Comparison of ENCODE assay signal across 2 cellular contexts in genomic region chr20:43800186-43800585, GRCh38.
TF ChIP-seq lines count a peak whose summit lies in the region.

No MANE protein-coding gene starts in this region.

TF ChIP-seq in GM12891, 5 proteins besides CTCF, POLR2A, EP300 and RAD21:
- no peak for TF ChIP-seq POLR2AphosphoS5 (IDR thresholded peaks at IDR 0.05; ENCODE audit: low read depth, low read length)
- TF ChIP-seq SPI1 (IDR thresholded peaks at IDR 0.05; ENCODE audit: low read depth, low read length): no peak
- no peak for TF ChIP-seq PAX5 (IDR thresholded peaks at IDR 0.05; ENCODE audit: insufficient read depth, low read length, severe bottlenecking)
- no peak for TF ChIP-seq TAF1 (IDR thresholded peaks at IDR 0.05; ENCODE audit: low read depth, low read length)
- TF ChIP-seq POU2F2 (IDR thresholded peaks at IDR 0.05; ENCODE audit: low read depth, low read length): no peak

TF ChIP-seq in K562, 482 proteins besides CTCF, POLR2A, EP300 and RAD21:
- TF ChIP-seq ZFP36 (IDR thresholded peaks at IDR 0.05; ENCODE audit: low read depth, low read length, partially characterized antibody): peak; percentile 22
- TF ChIP-seq HDGF (IDR thresholded peaks at IDR 0.05): no peak
